Comparison of ENCODE assay signal across 8 cellular contexts in genomic region chr4:94534401-94535312, GRCh38.
DNase-seq lines count a peak whose midpoint lies in the region; ATAC-seq and TF ChIP-seq lines count a peak whose summit lies in the region.

No MANE protein-coding gene starts in this region.

- no peak for TF ChIP-seq EP300 in suprapubic skin (IDR thresholded peaks at IDR 0.05)

- H3K9me3 ChIP-seq in HUES64 (ENCODE audit: insufficient read depth, low read depth, low read length) (no peaks in the 10 kb centered on the region), esophagus squamous epithelium (no peaks in the 10 kb centered on the region), suprapubic skin (no peaks in the 10 kb centered on the region)

- intact Hi-C loops in esophagus squamous epithelium (cut with DNase I) = no loop called here

- CTCF ChIA-PET in GM10248 (lab: Yijun Ruan, JAX) = no interaction called here

- H3K4me1 ChIP-seq in HUES64 (ENCODE audit: insufficient read depth, low read length) (peaks cover 67% of the 10 kb centered on the region), esophagus squamous epithelium (peaks cover 21 to 99% (median 35%) of the 10 kb centered on the region in 3 donors), suprapubic skin (peaks cover 59% of the 10 kb centered on the region)

- H3K9ac ChIP-seq in HUES64 (ENCODE audit: low read depth, low read length) = no peak overlapping the region

- H3K4me3 ChIP-seq in HUES64 (ENCODE audit: low read length) (peak overlapping the region; percentile 17; the same call in 1 of the 2 replicates), esophagus squamous epithelium (no peak overlapping the region), suprapubic skin (no peak overlapping the region)

- peak overlapping the region; percentile 33; the same call in 1 of the 2 replicates for H3K27ac ChIP-seq in HUES64 (ENCODE audit: low read depth, low read length)
- H3K27ac ChIP-seq in esophagus squamous epithelium = peak overlapping the region; percentile 61 to 85 (median 77)
- peak overlapping the region; percentile 58 for H3K27ac ChIP-seq in suprapubic skin

- POLR2A ChIA-PET in GM10248 (lab: Yijun Ruan, JAX) = no interaction called here

- WGBS in HUES64 = 25% methylated on average over 4 of the region's 5 CpGs
- 36 to 45% methylated on average over 5 of the region's 5 CpGs for WGBS in esophagus squamous epithelium, 2 donors
- 50% methylated on average over 5 of the region's 5 CpGs for WGBS in suprapubic skin

- no peak for TF ChIP-seq CTCF in GM10248 (IDR thresholded peaks at IDR 0.05; ENCODE audit: control extremely low read depth, extremely low read depth, low read depth, missing control alignments)
- no peak for TF ChIP-seq CTCF in esophagus squamous epithelium (IDR thresholded peaks at IDR 0.05)
- TF ChIP-seq CTCF in suprapubic skin (IDR thresholded peaks at IDR 0.05) = no peak

- DNase-seq in GM10248 (ENCODE audit: extremely low spot score) (peak; percentile 28), esophagus squamous epithelium (lab: John Stamatoyannopoulos, UW) (no peak), suprapubic skin (ENCODE audit: low spot score in 2 of 2) (no peak), SW480 (ENCODE audit: low spot score) (no peak), superior temporal gyrus (ENCODE audit: extremely low spot score) (no peak), RKO (ENCODE audit: low spot score) (no peak)

- peak; percentile 90 for ATAC-seq in GM21619 (IDR thresholded peaks at IDR 0.05; ENCODE audit: unreplicated experiment)

- no peaks in the 10 kb centered on the region for H3K36me3 ChIP-seq in HUES64 (ENCODE audit: insufficient read depth, low read length)
- no peaks in the 10 kb centered on the region for H3K36me3 ChIP-seq in esophagus squamous epithelium
- H3K36me3 ChIP-seq in suprapubic skin = no peaks in the 10 kb centered on the region

- no peak for TF ChIP-seq POLR2A in esophagus squamous epithelium (IDR thresholded peaks at IDR 0.05)
- TF ChIP-seq POLR2A in suprapubic skin (IDR thresholded peaks at IDR 0.05) = no peak

- H3K27me3 ChIP-seq in HUES64 (ENCODE audit: insufficient read depth, low read length) (no peaks in the 10 kb centered on the region), esophagus squamous epithelium (no peaks in the 10 kb centered on the region), suprapubic skin (no peaks in the 10 kb centered on the region)
